In genomic region chr6:134217110-134217509, GRCh38 we compare ENCODE assay signal across 13 cellular contexts.
DNase-seq lines count a peak whose midpoint lies in the region; ATAC-seq and TF ChIP-seq lines count a peak whose summit lies in the region.
"Had no signal": no experiment of that assay in that cellular context is flagged by ENCODE, and none has a peak within 500 bp of the region (broad histone marks: within the 10 kb centered on the region; RNA-seq: fewer than 3 reads in every experiment).

No MANE protein-coding gene starts in this region.

- no peak overlapping the region for H3K27ac ChIP-seq in brain microvascular endothelial cell
- no peak overlapping the region for H3K27ac ChIP-seq in right lobe of liver
- H3K27ac ChIP-seq: thyroid gland had no signal

- H3K27me3 ChIP-seq in brain microvascular endothelial cell (replicated peaks) (no peaks in the 10 kb centered on the region), right lobe of liver (no peaks in the 10 kb centered on the region)
- H3K27me3 ChIP-seq: thyroid gland had no signal

- 70% methylated on average over 2 of the region's 5 CpGs for WGBS in right lobe of liver (ENCODE audit: insufficient coverage, low coverage, low lambda C conversion rate, missing lambda C conversion rate)

- H3K4me3 ChIP-seq in brain microvascular endothelial cell (ENCODE audit: low read depth, low read length) (no peak overlapping the region), right lobe of liver (no peak overlapping the region)
- H3K4me3 ChIP-seq: thyroid gland had no signal

- intact Hi-C loops in right lobe of liver (cut with DNase I), result no loop called here

- peak; percentile 57 for DNase-seq in HCEC 1CT
- DNase-seq in brain microvascular endothelial cell, result peak; percentile 14
- no peak for DNase-seq in right lobe of liver
- no peak for DNase-seq in NCI-H2107 treated with DMSO at 0.1 percent for 48 hours (lab: John Stamatoyannopoulos, UW; ENCODE audit: unreplicated experiment)
- no peak for DNase-seq in activated T-cell treated with anti-CD3 and anti-CD28 coated beads, Interleukin-2, amount 50 U/mL, for 1 hour
- DNase-seq in NCI-H345 (lab: John Stamatoyannopoulos, UW), result no peak
- DNase-seq: activated naive CD4-positive, alpha-beta T cell; NCI-H146; NCI-H526 treated with DMSO at 0.1 percent for 48 hours; RPMI8226; thyroid gland had no signal

- no peak for TF ChIP-seq POLR2A in right lobe of liver (IDR thresholded peaks at IDR 0.05)

- H3K36me3 ChIP-seq in brain microvascular endothelial cell (replicated peaks), result no peaks in the 10 kb centered on the region
- H3K36me3 ChIP-seq in right lobe of liver, result no peaks in the 10 kb centered on the region
- H3K36me3 ChIP-seq: thyroid gland had no signal

- in situ Hi-C loops in brain microvascular endothelial cell (cut with HindIII; ENCODE audit: low pct_ligation_motif_present, low sequenced_read_pairs), result no loop called here

- TF ChIP-seq CTCF in brain microvascular endothelial cell (IDR thresholded peaks at IDR 0.05; ENCODE audit: low read depth, low read length, missing control alignments) (no peak), right lobe of liver (IDR thresholded peaks at IDR 0.05) (no peak)

- H3K9me3 ChIP-seq in right lobe of liver, result no peaks in the 10 kb centered on the region
- H3K9me3 ChIP-seq: thyroid gland had no signal

- ATAC-seq in right lobe of liver, result peak in 3 of 4 donors; percentile 6 to 33 (median 16)
- no peak for ATAC-seq in HG03571 (IDR thresholded peaks at IDR 0.05; ENCODE audit: unreplicated experiment)
- ATAC-seq: WTC11 had no signal

- peaks cover 0 to 7% (median 0%) of the 10 kb centered on the region in 4 donors for H3K4me1 ChIP-seq in right lobe of liver
- H3K4me1 ChIP-seq: thyroid gland had no signal

Comparison
In these comparisons a context has a peak if more than half of its experiments do, and no peak if none do; other contexts are left out.
1. DNase-seq: peak in HCEC 1CT (single experiment) and brain microvascular endothelial cell (single experiment); none in right lobe of liver (0 of 3), NCI-H2107 treated with DMSO at 0.1 percent for 48 hours (single experiment), activated T-cell treated with anti-CD3 and anti-CD28 coated beads, Interleukin-2, amount 50 U/mL, for 1 hour (single experiment) and NCI-H345 (single experiment).